Comparison of ENCODE assay signal across 10 cellular contexts in the genomic region with DNA sequence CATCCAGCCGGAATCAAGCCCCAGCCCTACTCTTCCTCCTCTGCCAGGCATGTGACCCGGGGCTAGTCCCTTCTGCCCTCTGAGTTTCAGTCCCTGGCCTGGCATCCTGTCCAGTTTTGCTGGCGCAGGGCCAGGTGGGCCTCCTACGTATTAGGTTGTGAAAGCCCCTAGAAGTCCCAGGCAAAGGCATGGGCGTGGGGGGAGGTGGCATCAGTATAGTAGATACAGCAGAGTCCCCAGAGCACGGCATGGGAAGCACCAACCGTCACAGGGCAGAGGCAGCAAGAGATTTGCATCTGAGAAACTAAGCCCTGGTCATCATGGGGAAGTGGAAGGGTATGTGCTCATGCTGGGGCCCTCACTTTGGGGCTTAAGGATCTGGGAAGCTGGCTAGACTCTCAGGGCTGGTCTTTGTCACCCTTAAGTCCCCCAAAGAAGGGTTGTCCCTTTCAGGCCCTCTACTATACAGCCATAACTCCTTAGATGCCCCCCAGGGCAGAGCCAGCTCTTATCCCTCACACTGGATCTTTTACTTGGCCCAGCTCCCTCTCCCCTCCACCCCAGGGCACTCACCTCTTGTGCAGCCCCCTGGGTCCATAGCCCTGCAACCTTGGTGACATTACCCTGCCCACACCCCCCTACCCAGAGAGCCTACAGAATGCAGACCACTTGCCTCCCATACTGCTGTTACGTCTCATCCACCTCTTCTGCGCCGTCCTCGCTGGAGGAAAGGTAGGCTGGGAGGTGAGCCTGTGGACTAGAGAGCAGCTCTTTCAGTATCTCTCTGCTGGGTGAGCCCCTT. TPM values are rescaled to one million over a fixed set of nuclear protein-coding genes. Genes with fewer than 3 reads are reported as not detected.
DNase-seq lines count a peak whose midpoint lies in the region; ATAC-seq and TF ChIP-seq lines count a peak whose summit lies in the region.
"Had no signal": no experiment of that assay in that cellular context is flagged by ENCODE, and none has a peak within 500 bp of the region (broad histone marks: within the 10 kb centered on the region; RNA-seq: fewer than 3 reads in every experiment).

No MANE protein-coding gene starts in this region.

- H3K36me3 Mint-ChIP-seq in activated CD4-positive, alpha-beta T cell treated with anti-CD3 and anti-CD28 coated beads, Interleukin-2, amount 10 ng/mL, durations not matched to agents 7 days and 5 days (ENCODE audit: low read depth), result peaks cover 51% of the 10 kb centered on the region
- H3K36me3 Mint-ChIP-seq in activated naive CD8-positive, alpha-beta T cell treated with anti-CD3 and anti-CD28 coated beads, Interleukin-2, amount 10 ng/mL, durations not matched to agents 7 days and 5 days, result peaks cover 8% of the 10 kb centered on the region

- POLR2A ChIA-PET in activated CD4-positive, alpha-beta T cell treated with anti-CD3 and anti-CD28 coated beads, Interleukin-2, amount 10 ng/mL, durations not matched to agents 7 days and 5 days (lab: Charles Lee), result no interaction called here
- POLR2A ChIA-PET in activated naive CD8-positive, alpha-beta T cell treated with anti-CD3 and anti-CD28 coated beads, Interleukin-2, amount 10 ng/mL, durations not matched to agents 7 days and 5 days (lab: Charles Lee), result interaction anchor here (1.4 to 1.5 kb wide), 2 partner anchors 11 to 18 kb away, joined by 3 to 6 read pairs; partner anchors contain the start of gene NBEAL2

- TF ChIP-seq CTCF in spleen (IDR thresholded peaks at IDR 0.05 in 8 of 11, conservative IDR thresholded peaks at IDR 0.05 in 3 of 11), result no peak

- CTCF ChIA-PET in activated CD4-positive, alpha-beta T cell treated with anti-CD3 and anti-CD28 coated beads, Interleukin-2, amount 10 ng/mL, durations not matched to agents 7 days and 5 days (lab: Charles Lee), result interaction anchor here (0.6 kb wide), 1 partner anchor 51 kb away, joined by 3 read pairs; no protein-coding TSS in a partner anchor

- no peaks in the 10 kb centered on the region for H3K9me3 ChIP-seq in spleen

- peaks cover 35 to 87% (median 62%) of the 10 kb centered on the region in 6 donors for H3K4me1 ChIP-seq in spleen

- intact Hi-C loops in spleen (cut with DNase I; ENCODE audit: low total_unique reads), result no loop called here

- peak overlapping the region; percentile 55 for H3K27ac Mint-ChIP-seq in activated CD4-positive, alpha-beta T cell treated with anti-CD3 and anti-CD28 coated beads, Interleukin-2, amount 10 ng/mL, durations not matched to agents 7 days and 5 days
- H3K27ac Mint-ChIP-seq in activated naive CD8-positive, alpha-beta T cell treated with anti-CD3 and anti-CD28 coated beads, Interleukin-2, amount 10 ng/mL, durations not matched to agents 7 days and 5 days, result peak overlapping the region; percentile 72

- H3K4me3 Mint-ChIP-seq in activated CD4-positive, alpha-beta T cell treated with anti-CD3 and anti-CD28 coated beads, Interleukin-2, amount 10 ng/mL, durations not matched to agents 7 days and 5 days, result no peak overlapping the region
- H3K4me3 Mint-ChIP-seq in activated naive CD8-positive, alpha-beta T cell treated with anti-CD3 and anti-CD28 coated beads, Interleukin-2, amount 10 ng/mL, durations not matched to agents 7 days and 5 days, result no peak overlapping the region

- H3K4me1 Mint-ChIP-seq in activated CD4-positive, alpha-beta T cell treated with anti-CD3 and anti-CD28 coated beads, Interleukin-2, amount 10 ng/mL, durations not matched to agents 7 days and 5 days, result peaks cover 49% of the 10 kb centered on the region
- peaks cover 45% of the 10 kb centered on the region for H3K4me1 Mint-ChIP-seq in activated naive CD8-positive, alpha-beta T cell treated with anti-CD3 and anti-CD28 coated beads, Interleukin-2, amount 10 ng/mL, durations not matched to agents 7 days and 5 days

- H3K9me3 Mint-ChIP-seq in activated CD4-positive, alpha-beta T cell treated with anti-CD3 and anti-CD28 coated beads, Interleukin-2, amount 10 ng/mL, durations not matched to agents 7 days and 5 days, result no peaks in the 10 kb centered on the region
- no peaks in the 10 kb centered on the region for H3K9me3 Mint-ChIP-seq in activated naive CD8-positive, alpha-beta T cell treated with anti-CD3 and anti-CD28 coated beads, Interleukin-2, amount 10 ng/mL, durations not matched to agents 7 days and 5 days

- WGBS in spleen, 5 donors, result 56 to 69% (median 64%) methylated on average over 10 to 11 of the region's 11 CpGs

- no peak for DNase-seq in activated CD4-positive, alpha-beta T cell treated with anti-CD3 and anti-CD28 coated beads, Interleukin-2, amount 10 ng/mL, durations not matched to agents 7 days and 5 days
- DNase-seq in activated CD4-positive, alpha-beta T cell treated with anti-CD3 and anti-CD28 coated beads, Interleukin-2, amount 50 U/mL, for 4 hours, result no peak
- no peak for DNase-seq in activated naive CD8-positive, alpha-beta T cell treated with anti-CD3 and anti-CD28 coated beads, Interleukin-2, amount 10 ng/mL, durations not matched to agents 7 days and 5 days
- DNase-seq in spleen (peak; percentile 87), SK-N-DZ (ENCODE audit: low spot score) (no peak), hepatic stellate cell (ENCODE audit: low spot score) (no peak)
- DNase-seq: NCI-H1092 treated with DMSO at 0.1 percent for 48 hours, small intestine had no signal

- H3K4me3 ChIP-seq in spleen, result peak overlapping the region in 1 of 8 donors; percentile 66

- ATAC-seq in HG02678 (IDR thresholded peaks at IDR 0.05; ENCODE audit: unreplicated experiment), result peak; percentile 47
- ATAC-seq in activated naive CD8-positive, alpha-beta T cell treated with anti-CD3 and anti-CD28 coated beads, Interleukin-2, amount 10 ng/mL, durations not matched to agents 7 days and 5 days (ENCODE audit: low read depth), result no peak
- ATAC-seq in GM19035 (IDR thresholded peaks at IDR 0.05; ENCODE audit: unreplicated experiment), result no peak

- H3K27me3 ChIP-seq in spleen (replicated peaks in 1 of 7), result no peaks in the 10 kb centered on the region

- peak overlapping the region in 7 of 8 donors; percentile 45 to 95 (median 85) for H3K27ac ChIP-seq in spleen

- TF ChIP-seq POLR2A in spleen (IDR thresholded peaks at IDR 0.05), result no peak

- H3K27me3 Mint-ChIP-seq in activated CD4-positive, alpha-beta T cell treated with anti-CD3 and anti-CD28 coated beads, Interleukin-2, amount 10 ng/mL, durations not matched to agents 7 days and 5 days, result no peaks in the 10 kb centered on the region
- no peaks in the 10 kb centered on the region for H3K27me3 Mint-ChIP-seq in activated naive CD8-positive, alpha-beta T cell treated with anti-CD3 and anti-CD28 coated beads, Interleukin-2, amount 10 ng/mL, durations not matched to agents 7 days and 5 days

- peaks cover 0 to 72% (median 35%) of the 10 kb centered on the region in 6 donors for H3K36me3 ChIP-seq in spleen

RNA-seq across cellular contexts. Expression of gene NBEAL2, which starts 11.3 kb away (rescaled TPM):
- total RNA-seq in activated CD4-positive, alpha-beta T cell treated with anti-CD3 and anti-CD28 coated beads, Interleukin-2, amount 10 ng/mL, durations not matched to agents 7 days and 5 days, result 100 to 1,000 TPM; 194 to 212 TPM
- 100 to 1,000 TPM; 165 to 178 TPM for total RNA-seq in activated naive CD8-positive, alpha-beta T cell treated with anti-CD3 and anti-CD28 coated beads, Interleukin-2, amount 10 ng/mL, durations not matched to agents 7 days and 5 days
- 100 to 1,000 TPM; 101 to 271 (median 162) TPM for total RNA-seq in spleen
- 100 to 1,000 TPM in 2 of 3 donors, 10 to 100 TPM in 1; 44.0 to 126 (median 119) TPM for polyA plus RNA-seq in spleen
- polyA plus RNA-seq in SK-N-DZ (2014; cell fraction: cytosol; rRNA removed), result 16.6 and 28.4 TPM in 2 replicates
- 172 and 188 TPM in 2 replicates for polyA plus RNA-seq in SK-N-DZ (2014; cell fraction: nucleus; rRNA removed)

RNA-seq across cellular contexts. Expression of gene CCDC12, which starts 14.2 kb away (rescaled TPM):
- total RNA-seq in activated CD4-positive, alpha-beta T cell treated with anti-CD3 and anti-CD28 coated beads, Interleukin-2, amount 10 ng/mL, durations not matched to agents 7 days and 5 days, result 10 to 100 TPM; 48.7 to 56.1 TPM
- 10 to 100 TPM; 58.6 to 60.0 TPM for total RNA-seq in activated naive CD8-positive, alpha-beta T cell treated with anti-CD3 and anti-CD28 coated beads, Interleukin-2, amount 10 ng/mL, durations not matched to agents 7 days and 5 days
- 10 to 100 TPM; 36.5 to 71.4 (median 54.7) TPM for total RNA-seq in spleen
- polyA plus RNA-seq in spleen, result 100 to 1,000 TPM in 2 of 3 donors, 10 to 100 TPM in 1; 93.5 to 124 (median 105) TPM
- 35.9 and 41.7 TPM in 2 replicates for polyA plus RNA-seq in SK-N-DZ (2014; cell fraction: cytosol; rRNA removed)
- 17.9 and 25.1 TPM in 2 replicates for polyA plus RNA-seq in SK-N-DZ (2014; cell fraction: nucleus; rRNA removed)
